Comparison of ENCODE assay signal across 1 cellular context in the genomic region with DNA sequence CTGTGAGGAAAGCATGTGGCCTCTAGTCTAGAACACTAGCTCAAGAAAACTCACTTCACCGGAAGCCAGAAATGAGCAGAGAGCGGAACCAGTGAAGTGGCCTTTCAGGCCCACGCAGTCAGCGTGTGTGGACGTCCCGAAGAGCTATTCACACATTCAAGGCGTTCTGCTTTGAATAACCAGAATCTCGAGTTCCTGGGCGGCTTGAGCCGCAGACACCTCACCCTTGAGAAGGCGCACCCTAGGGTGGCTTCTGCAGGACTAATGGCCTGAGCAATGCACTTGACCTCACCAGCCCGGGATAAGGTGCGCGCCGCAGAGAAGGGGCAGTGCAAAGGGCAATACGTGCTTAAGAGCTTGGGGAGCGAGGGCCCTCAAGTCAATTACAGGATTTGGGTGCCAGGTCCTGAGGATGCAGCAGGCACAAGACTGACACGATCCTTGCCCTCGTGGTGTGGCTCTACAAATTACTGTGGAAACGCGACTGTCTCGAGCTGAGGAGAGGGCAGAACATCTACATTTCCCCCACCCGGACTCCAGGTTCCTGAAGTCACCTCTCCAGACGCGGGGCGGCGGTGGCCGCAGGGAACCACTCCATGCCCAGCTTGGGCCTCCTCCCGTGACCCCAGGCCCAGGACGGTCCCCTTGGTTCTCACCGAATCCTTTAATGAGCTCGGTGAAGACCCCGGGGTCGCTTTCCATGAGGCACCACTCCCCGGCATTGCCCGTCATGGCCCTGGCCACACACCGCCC.
TF ChIP-seq lines count a peak whose summit lies in the region.

No MANE protein-coding gene starts in this region.

TF ChIP-seq in K562, 482 proteins besides CTCF, POLR2A, EP300 and RAD21 (continued from another document):
- TF ChIP-seq, protein P1, sequence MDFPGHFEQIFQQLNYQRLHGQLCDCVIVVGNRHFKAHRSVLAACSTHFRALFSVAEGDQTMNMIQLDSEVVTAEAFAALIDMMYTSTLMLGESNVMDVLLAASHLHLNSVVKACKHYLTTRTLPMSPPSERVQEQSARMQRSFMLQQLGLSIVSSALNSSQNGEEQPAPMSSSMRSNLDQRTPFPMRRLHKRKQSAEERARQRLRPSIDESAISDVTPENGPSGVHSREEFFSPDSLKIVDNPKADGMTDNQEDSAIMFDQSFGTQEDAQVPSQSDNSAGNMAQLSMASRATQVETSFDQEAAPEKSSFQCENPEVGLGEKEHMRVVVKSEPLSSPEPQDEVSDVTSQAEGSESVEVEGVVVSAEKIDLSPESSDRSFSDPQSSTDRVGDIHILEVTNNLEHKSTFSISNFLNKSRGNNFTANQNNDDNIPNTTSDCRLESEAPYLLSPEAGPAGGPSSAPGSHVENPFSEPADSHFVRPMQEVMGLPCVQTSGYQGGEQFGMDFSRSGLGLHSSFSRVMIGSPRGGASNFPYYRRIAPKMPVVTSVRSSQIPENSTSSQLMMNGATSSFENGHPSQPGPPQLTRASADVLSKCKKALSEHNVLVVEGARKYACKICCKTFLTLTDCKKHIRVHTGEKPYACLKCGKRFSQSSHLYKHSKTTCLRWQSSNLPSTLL (IDR thresholded peaks at IDR 0.05) = no peak
- TF ChIP-seq, protein P2, sequence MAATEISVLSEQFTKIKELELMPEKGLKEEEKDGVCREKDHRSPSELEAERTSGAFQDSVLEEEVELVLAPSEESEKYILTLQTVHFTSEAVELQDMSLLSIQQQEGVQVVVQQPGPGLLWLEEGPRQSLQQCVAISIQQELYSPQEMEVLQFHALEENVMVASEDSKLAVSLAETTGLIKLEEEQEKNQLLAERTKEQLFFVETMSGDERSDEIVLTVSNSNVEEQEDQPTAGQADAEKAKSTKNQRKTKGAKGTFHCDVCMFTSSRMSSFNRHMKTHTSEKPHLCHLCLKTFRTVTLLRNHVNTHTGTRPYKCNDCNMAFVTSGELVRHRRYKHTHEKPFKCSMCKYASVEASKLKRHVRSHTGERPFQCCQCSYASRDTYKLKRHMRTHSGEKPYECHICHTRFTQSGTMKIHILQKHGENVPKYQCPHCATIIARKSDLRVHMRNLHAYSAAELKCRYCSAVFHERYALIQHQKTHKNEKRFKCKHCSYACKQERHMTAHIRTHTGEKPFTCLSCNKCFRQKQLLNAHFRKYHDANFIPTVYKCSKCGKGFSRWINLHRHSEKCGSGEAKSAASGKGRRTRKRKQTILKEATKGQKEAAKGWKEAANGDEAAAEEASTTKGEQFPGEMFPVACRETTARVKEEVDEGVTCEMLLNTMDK (IDR thresholded peaks at IDR 0.05; ENCODE audit: borderline replicate concordance, insufficient read depth, low read depth, low read length, poor library complexity, severe bottlenecking) = no peak
- TF ChIP-seq HNRNPK (IDR thresholded peaks at IDR 0.05; ENCODE audit: low read depth, low read length, poor library complexity, severe bottlenecking) = no peak
- TF ChIP-seq XRCC3 (IDR thresholded peaks at IDR 0.05) = no peak
- peak; percentile 75; the same call in 1 of the 2 replicates for TF ChIP-seq PHF8 (IDR thresholded peaks at IDR 0.05; ENCODE audit: borderline replicate concordance, low read length)
- TF ChIP-seq ZNF311 (CRISPR knock-in tag; IDR thresholded peaks at IDR 0.05) = no peak
- no peak; the same call in none of the 2 replicates for TF ChIP-seq SMAD4 (CRISPR knock-in tag; conservative IDR thresholded peaks at IDR 0.05)
- no peak for TF ChIP-seq CAMTA2 (CRISPR knock-in tag; conservative IDR thresholded peaks at IDR 0.05)
- no peak for TF ChIP-seq ZNF584 (CRISPR knock-in tag; IDR thresholded peaks at IDR 0.05; ENCODE audit: low read depth)
- TF ChIP-seq IRF2 (CRISPR knock-in tag; IDR thresholded peaks at IDR 0.05) = no peak
